Comparison of ENCODE assay signal across 1 cellular context in the genomic region with DNA sequence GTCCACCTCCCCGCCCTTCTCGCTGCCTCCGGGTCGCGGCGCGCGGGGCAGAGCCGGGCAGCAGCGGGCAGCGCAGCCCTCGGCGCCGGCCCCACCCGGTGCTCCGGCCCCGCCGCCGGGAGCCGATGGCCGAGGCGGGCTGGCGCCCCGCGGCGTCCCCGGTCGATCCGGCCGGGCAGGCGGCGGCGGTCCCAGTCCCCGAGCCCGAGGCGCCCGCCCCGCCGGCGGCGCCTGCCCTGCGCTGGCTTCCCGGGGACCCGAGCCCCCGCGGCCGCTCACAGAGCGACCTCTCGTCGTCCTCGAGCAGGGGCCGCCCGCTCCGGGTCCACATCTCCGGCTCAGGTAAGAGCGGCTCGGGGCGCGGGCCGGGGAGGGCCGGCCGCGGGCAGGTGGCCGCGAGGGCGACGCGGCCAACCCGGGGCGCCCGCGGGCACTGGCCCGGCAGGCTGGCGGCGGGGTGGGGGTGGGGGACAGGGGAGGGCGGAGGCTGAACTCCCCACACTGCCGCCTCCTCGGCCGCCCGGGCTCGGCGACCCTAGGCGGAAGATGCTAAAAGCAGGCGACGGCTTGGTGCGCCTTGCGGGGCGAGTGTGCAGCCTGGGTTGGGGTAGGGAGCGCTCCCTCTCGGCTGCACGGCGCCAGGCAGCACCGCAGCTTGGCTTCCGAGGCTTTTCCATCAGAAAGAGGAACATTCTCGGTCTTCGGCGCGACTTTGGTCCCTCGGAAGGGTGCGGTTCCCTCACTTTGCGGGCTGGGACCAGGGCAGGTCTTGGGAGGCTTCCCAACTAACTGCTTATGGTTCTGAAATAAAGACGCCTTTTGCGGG.
A peak's percentile ranks its signal among the peaks of the same experiment; 100 is the strongest.
TF ChIP-seq lines count a peak whose summit lies in the region.

No MANE protein-coding gene starts in this region.

TF ChIP-seq in HepG2, 621 proteins besides CTCF, POLR2A, EP300 and RAD21 (continued from another document and continues in another):
- TF ChIP-seq, protein P1, sequence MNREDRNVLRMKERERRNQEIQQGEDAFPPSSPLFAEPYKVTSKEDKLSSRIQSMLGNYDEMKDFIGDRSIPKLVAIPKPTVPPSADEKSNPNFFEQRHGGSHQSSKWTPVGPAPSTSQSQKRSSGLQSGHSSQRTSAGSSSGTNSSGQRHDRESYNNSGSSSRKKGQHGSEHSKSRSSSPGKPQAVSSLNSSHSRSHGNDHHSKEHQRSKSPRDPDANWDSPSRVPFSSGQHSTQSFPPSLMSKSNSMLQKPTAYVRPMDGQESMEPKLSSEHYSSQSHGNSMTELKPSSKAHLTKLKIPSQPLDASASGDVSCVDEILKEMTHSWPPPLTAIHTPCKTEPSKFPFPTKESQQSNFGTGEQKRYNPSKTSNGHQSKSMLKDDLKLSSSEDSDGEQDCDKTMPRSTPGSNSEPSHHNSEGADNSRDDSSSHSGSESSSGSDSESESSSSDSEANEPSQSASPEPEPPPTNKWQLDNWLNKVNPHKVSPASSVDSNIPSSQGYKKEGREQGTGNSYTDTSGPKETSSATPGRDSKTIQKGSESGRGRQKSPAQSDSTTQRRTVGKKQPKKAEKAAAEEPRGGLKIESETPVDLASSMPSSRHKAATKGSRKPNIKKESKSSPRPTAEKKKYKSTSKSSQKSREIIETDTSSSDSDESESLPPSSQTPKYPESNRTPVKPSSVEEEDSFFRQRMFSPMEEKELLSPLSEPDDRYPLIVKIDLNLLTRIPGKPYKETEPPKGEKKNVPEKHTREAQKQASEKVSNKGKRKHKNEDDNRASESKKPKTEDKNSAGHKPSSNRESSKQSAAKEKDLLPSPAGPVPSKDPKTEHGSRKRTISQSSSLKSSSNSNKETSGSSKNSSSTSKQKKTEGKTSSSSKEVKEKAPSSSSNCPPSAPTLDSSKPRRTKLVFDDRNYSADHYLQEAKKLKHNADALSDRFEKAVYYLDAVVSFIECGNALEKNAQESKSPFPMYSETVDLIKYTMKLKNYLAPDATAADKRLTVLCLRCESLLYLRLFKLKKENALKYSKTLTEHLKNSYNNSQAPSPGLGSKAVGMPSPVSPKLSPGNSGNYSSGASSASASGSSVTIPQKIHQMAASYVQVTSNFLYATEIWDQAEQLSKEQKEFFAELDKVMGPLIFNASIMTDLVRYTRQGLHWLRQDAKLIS (CRISPR knock-in tag; IDR thresholded peaks at IDR 0.05): no peak
- TF ChIP-seq, protein P2, sequence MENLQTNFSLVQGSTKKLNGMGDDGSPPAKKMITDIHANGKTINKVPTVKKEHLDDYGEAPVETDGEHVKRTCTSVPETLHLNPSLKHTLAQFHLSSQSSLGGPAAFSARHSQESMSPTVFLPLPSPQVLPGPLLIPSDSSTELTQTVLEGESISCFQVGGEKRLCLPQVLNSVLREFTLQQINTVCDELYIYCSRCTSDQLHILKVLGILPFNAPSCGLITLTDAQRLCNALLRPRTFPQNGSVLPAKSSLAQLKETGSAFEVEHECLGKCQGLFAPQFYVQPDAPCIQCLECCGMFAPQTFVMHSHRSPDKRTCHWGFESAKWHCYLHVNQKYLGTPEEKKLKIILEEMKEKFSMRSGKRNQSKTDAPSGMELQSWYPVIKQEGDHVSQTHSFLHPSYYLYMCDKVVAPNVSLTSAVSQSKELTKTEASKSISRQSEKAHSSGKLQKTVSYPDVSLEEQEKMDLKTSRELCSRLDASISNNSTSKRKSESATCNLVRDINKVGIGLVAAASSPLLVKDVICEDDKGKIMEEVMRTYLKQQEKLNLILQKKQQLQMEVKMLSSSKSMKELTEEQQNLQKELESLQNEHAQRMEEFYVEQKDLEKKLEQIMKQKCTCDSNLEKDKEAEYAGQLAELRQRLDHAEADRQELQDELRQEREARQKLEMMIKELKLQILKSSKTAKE (CRISPR knock-in tag; IDR thresholded peaks at IDR 0.05; ENCODE audit: borderline replicate concordance): no peak
- no peak for TF ChIP-seq KDM5A (IDR thresholded peaks at IDR 0.05; ENCODE audit: borderline replicate concordance, low read length)
- no peak for TF ChIP-seq ETV5 (CRISPR knock-in tag; IDR thresholded peaks at IDR 0.05; ENCODE audit: borderline replicate concordance)
- TF ChIP-seq, protein P3, sequence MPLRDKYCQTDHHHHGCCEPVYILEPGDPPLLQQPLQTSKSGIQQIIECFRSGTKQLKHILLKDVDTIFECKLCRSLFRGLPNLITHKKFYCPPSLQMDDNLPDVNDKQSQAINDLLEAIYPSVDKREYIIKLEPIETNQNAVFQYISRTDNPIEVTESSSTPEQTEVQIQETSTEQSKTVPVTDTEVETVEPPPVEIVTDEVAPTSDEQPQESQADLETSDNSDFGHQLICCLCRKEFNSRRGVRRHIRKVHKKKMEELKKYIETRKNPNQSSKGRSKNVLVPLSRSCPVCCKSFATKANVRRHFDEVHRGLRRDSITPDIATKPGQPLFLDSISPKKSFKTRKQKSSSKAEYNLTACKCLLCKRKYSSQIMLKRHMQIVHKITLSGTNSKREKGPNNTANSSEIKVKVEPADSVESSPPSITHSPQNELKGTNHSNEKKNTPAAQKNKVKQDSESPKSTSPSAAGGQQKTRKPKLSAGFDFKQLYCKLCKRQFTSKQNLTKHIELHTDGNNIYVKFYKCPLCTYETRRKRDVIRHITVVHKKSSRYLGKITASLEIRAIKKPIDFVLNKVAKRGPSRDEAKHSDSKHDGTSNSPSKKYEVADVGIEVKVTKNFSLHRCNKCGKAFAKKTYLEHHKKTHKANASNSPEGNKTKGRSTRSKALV (CRISPR knock-in tag; IDR thresholded peaks at IDR 0.05): peak; percentile 76; the same call in 1 of the 2 replicates
- TF ChIP-seq, protein P4, sequence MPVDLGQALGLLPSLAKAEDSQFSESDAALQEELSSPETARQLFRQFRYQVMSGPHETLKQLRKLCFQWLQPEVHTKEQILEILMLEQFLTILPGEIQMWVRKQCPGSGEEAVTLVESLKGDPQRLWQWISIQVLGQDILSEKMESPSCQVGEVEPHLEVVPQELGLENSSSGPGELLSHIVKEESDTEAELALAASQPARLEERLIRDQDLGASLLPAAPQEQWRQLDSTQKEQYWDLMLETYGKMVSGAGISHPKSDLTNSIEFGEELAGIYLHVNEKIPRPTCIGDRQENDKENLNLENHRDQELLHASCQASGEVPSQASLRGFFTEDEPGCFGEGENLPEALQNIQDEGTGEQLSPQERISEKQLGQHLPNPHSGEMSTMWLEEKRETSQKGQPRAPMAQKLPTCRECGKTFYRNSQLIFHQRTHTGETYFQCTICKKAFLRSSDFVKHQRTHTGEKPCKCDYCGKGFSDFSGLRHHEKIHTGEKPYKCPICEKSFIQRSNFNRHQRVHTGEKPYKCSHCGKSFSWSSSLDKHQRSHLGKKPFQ (CRISPR knock-in tag; IDR thresholded peaks at IDR 0.05; ENCODE audit: insufficient replicate concordance): no peak
- no peak for TF ChIP-seq MAZ (IDR thresholded peaks at IDR 0.05; ENCODE audit: borderline replicate concordance, low read depth, low read length)
- peak; percentile 49; the same call in 1 of the 2 replicates for TF ChIP-seq MAZ (CRISPR knock-in tag; IDR thresholded peaks at IDR 0.05; ENCODE audit: low read depth)
- TF ChIP-seq HOXA3 (CRISPR knock-in tag; IDR thresholded peaks at IDR 0.05): 0 out of 2 replicates have a peak, but pooled peaks have one; percentile 28
- peak; percentile 17; the same call in 1 of the 2 replicates for TF ChIP-seq SALL1 (CRISPR knock-in tag; IDR thresholded peaks at IDR 0.05)
- TF ChIP-seq, protein P5, sequence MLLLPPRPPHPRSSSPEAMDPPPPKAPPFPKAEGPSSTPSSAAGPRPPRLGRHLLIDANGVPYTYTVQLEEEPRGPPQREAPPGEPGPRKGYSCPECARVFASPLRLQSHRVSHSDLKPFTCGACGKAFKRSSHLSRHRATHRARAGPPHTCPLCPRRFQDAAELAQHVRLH (CRISPR knock-in tag; IDR thresholded peaks at IDR 0.05; ENCODE audit: borderline replicate concordance, low read depth): 0 out of 2 replicates have a peak, but pooled peaks have one; percentile 22
- TF ChIP-seq IRF2 (CRISPR knock-in tag; IDR thresholded peaks at IDR 0.05): peak; percentile 33; the same call in 1 of the 2 replicates
- TF ChIP-seq SRY (CRISPR knock-in tag; IDR thresholded peaks at IDR 0.05): 0 out of 2 replicates have a peak, but pooled peaks have one; percentile 31
- 0 out of 2 replicates have a peak, but pooled peaks have one; percentile 28 for TF ChIP-seq STAG1 (CRISPR knock-in tag; IDR thresholded peaks at IDR 0.05)
- TF ChIP-seq TEAD3 (CRISPR knock-in tag; optimal IDR thresholded peaks at IDR 0.05; ENCODE audit: borderline replicate concordance): peak; percentile 49
- TF ChIP-seq ZNF558 (CRISPR knock-in tag; IDR thresholded peaks at IDR 0.05; ENCODE audit: borderline replicate concordance): 0 out of 2 replicates have a peak, but pooled peaks have one; percentile 13
- 0 out of 2 replicates have a peak, but pooled peaks have one; percentile 54 for TF ChIP-seq AHR (CRISPR knock-in tag; IDR thresholded peaks at IDR 0.05)
- TF ChIP-seq ZFY (CRISPR knock-in tag; IDR thresholded peaks at IDR 0.05): peak; percentile 35; the same call in 1 of the 2 replicates
- TF ChIP-seq, protein P6, sequence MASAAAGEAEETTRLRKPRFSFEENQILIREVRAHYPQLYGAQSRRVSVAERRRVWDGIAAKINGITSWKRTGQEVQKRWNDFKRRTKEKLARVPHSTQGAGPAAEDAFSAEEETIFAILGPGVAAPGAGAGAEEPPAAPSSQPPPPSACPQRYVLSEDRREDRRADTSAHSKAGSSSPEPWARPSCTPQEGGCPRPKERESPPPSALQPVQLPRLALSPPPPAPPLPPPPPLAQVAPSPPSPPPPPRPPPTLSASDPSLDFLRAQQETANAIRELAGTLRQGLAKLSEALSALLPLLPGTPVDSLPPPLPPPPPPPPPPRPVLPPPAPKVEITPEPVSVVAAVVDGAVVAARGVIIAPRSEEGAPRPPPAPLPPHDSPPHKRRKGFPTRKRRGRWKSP (CRISPR knock-in tag; IDR thresholded peaks at IDR 0.05): peak; percentile 26; the same call in 1 of the 2 replicates
- TF ChIP-seq NONO (IDR thresholded peaks at IDR 0.05): no peak
- 0 out of 2 replicates have a peak, but pooled peaks have one; percentile 19 for TF ChIP-seq NONO (CRISPR knock-in tag; conservative IDR thresholded peaks at IDR 0.05)
- peak; percentile 30 for TF ChIP-seq GABPB1 (CRISPR knock-in tag; IDR thresholded peaks at IDR 0.05)
- TF ChIP-seq ZFP90 (CRISPR knock-in tag; IDR thresholded peaks at IDR 0.05; ENCODE audit: borderline replicate concordance): 0 out of 2 replicates have a peak, but pooled peaks have one; percentile 28
- TF ChIP-seq ZNF781 (CRISPR knock-in tag; IDR thresholded peaks at IDR 0.05; ENCODE audit: borderline replicate concordance, not compliant biosample characterization): peak; percentile 41
- TF ChIP-seq RXRA (CRISPR knock-in tag; IDR thresholded peaks at IDR 0.05): 0 out of 2 replicates have a peak, but pooled peaks have one; percentile 20
- peak; percentile 77; the same call in 1 of the 2 replicates for TF ChIP-seq KLF6 (CRISPR knock-in tag; IDR thresholded peaks at IDR 0.05)
- TF ChIP-seq HNRNPLL (IDR thresholded peaks at IDR 0.05; ENCODE audit: low read depth, low read length, poor library complexity, severe bottlenecking): peak; percentile 57
- 0 out of 2 replicates have a peak, but pooled peaks have one; percentile 36 for TF ChIP-seq TOPORS (CRISPR knock-in tag; IDR thresholded peaks at IDR 0.05)
- peak; percentile 55; the same call in 1 of the 2 replicates for TF ChIP-seq GFI1 (CRISPR knock-in tag; IDR thresholded peaks at IDR 0.05; ENCODE audit: borderline replicate concordance)
- TF ChIP-seq ZBTB7B (CRISPR knock-in tag; IDR thresholded peaks at IDR 0.05): peak; percentile 65; the same call in 1 of the 2 replicates
- TF ChIP-seq, protein P7, sequence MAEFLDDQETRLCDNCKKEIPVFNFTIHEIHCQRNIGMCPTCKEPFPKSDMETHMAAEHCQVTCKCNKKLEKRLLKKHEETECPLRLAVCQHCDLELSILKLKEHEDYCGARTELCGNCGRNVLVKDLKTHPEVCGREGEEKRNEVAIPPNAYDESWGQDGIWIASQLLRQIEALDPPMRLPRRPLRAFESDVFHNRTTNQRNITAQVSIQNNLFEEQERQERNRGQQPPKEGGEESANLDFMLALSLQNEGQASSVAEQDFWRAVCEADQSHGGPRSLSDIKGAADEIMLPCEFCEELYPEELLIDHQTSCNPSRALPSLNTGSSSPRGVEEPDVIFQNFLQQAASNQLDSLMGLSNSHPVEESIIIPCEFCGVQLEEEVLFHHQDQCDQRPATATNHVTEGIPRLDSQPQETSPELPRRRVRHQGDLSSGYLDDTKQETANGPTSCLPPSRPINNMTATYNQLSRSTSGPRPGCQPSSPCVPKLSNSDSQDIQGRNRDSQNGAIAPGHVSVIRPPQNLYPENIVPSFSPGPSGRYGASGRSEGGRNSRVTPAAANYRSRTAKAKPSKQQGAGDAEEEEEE (CRISPR knock-in tag; IDR thresholded peaks at IDR 0.05; ENCODE audit: borderline replicate concordance): no peak
- TF ChIP-seq, protein P8, sequence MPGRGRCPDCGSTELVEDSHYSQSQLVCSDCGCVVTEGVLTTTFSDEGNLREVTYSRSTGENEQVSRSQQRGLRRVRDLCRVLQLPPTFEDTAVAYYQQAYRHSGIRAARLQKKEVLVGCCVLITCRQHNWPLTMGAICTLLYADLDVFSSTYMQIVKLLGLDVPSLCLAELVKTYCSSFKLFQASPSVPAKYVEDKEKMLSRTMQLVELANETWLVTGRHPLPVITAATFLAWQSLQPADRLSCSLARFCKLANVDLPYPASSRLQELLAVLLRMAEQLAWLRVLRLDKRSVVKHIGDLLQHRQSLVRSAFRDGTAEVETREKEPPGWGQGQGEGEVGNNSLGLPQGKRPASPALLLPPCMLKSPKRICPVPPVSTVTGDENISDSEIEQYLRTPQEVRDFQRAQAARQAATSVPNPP (CRISPR knock-in tag; IDR thresholded peaks at IDR 0.05): no peak
- TF ChIP-seq ZNF775 (CRISPR knock-in tag; IDR thresholded peaks at IDR 0.05; ENCODE audit: borderline replicate concordance): no peak
- TF ChIP-seq, protein P9, sequence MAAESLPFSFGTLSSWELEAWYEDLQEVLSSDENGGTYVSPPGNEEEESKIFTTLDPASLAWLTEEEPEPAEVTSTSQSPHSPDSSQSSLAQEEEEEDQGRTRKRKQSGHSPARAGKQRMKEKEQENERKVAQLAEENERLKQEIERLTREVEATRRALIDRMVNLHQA (CRISPR knock-in tag; IDR thresholded peaks at IDR 0.05): no peak
- TF ChIP-seq IRX3 (CRISPR knock-in tag; IDR thresholded peaks at IDR 0.05; ENCODE audit: borderline replicate concordance, low read depth): no peak
- TF ChIP-seq, protein P10, sequence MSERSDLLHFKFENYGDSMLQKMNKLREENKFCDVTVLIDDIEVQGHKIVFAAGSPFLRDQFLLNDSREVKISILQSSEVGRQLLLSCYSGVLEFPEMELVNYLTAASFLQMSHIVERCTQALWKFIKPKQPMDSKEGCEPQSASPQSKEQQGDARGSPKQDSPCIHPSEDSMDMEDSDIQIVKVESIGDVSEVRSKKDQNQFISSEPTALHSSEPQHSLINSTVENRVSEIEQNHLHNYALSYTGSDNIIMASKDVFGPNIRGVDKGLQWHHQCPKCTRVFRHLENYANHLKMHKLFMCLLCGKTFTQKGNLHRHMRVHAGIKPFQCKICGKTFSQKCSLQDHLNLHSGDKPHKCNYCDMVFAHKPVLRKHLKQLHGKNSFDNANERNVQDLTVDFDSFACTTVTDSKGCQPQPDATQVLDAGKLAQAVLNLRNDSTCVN (CRISPR knock-in tag; IDR thresholded peaks at IDR 0.05; ENCODE audit: borderline replicate concordance): no peak
- peak; percentile 49 for TF ChIP-seq XRCC5 (optimal IDR thresholded peaks at IDR 0.05; ENCODE audit: low read length)
- no peak for TF ChIP-seq ZNF564 (CRISPR knock-in tag; IDR thresholded peaks at IDR 0.05)
- TF ChIP-seq ZNF264 (CRISPR knock-in tag; IDR thresholded peaks at IDR 0.05): 0 out of 2 replicates have a peak, but pooled peaks have one; percentile 39
- peak; percentile 43; the same call in 1 of the 2 replicates for TF ChIP-seq MYC (CRISPR knock-in tag; IDR thresholded peaks at IDR 0.05; ENCODE audit: borderline replicate concordance)
- no peak for TF ChIP-seq ZNF225 (CRISPR knock-in tag; IDR thresholded peaks at IDR 0.05)
- TF ChIP-seq, protein P11, sequence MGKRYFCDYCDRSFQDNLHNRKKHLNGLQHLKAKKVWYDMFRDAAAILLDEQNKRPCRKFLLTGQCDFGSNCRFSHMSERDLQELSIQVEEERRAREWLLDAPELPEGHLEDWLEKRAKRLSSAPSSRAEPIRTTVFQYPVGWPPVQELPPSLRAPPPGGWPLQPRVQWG (CRISPR knock-in tag; IDR thresholded peaks at IDR 0.05; ENCODE audit: borderline replicate concordance, low read depth): no peak
